ENCODE assay signal across 24 cellular contexts in the genomic region with DNA sequence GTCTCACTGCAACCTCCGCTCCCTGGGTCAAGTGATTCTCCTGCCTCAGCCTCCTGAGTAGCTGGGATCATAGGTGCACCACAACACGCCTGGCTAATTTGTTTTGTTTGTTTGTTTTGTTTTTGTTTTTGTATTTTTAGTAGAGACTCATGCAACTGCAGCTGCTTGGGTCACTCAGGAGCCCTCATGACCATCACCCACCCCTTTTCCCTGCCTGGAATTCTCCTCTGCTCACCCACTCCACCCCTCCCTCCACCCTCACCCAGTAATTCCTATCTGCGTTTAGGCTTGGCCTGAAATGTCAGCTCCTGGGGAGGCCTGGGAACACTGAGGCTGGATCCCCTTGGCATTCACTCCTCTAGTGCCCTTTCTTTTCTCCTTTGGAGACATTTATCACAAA. TPM values are rescaled to one million over a fixed set of nuclear protein-coding genes. Genes with fewer than 3 reads are reported as not detected.
"Had no signal": no experiment of that assay in that cellular context is flagged by ENCODE, and none has a peak within 500 bp of the region (broad histone marks: within the 10 kb centered on the region; RNA-seq: fewer than 3 reads in every experiment).

No MANE protein-coding gene starts in this region.

- H3K36me3 Mint-ChIP-seq: naive thymus-derived CD4-positive, alpha-beta T cell; neural progenitor cell; stimulated activated effector memory CD8-positive, alpha-beta T cell treated with anti-CD3 and anti-CD28 coated beads, Interleukin-12 subunit alpha, Interleukin-12 subunit beta, amount 100 ng/mL, for 72 hours; type B pancreatic cell had no signal

- H3K9ac ChIP-seq: neural progenitor cell, parathyroid adenoma had no signal

- H3K36me3 ChIP-seq: lower lobe of right lung, neural progenitor cell, tibial artery, uterus had no signal

- H3K4me1 ChIP-seq: neural progenitor cell, parathyroid adenoma, uterus had no signal

- H3K27ac ChIP-seq: lower lobe of right lung, neural progenitor cell, parathyroid adenoma, testis, tibial artery, uterus had no signal

- H3K4me3 Mint-ChIP-seq: effector memory CD8-positive, alpha-beta T cell; naive thymus-derived CD4-positive, alpha-beta T cell; nephron; neural progenitor cell; stimulated activated effector memory CD8-positive, alpha-beta T cell treated with anti-CD3 and anti-CD28 coated beads, Interleukin-12 subunit alpha, Interleukin-12 subunit beta, amount 100 ng/mL, for 72 hours; type B pancreatic cell had no signal

- DNase-seq: cortex of kidney; effector memory CD8-positive, alpha-beta T cell; hypothalamus; left ventricle myocardium superior; lower lobe of right lung; naive thymus-derived CD4-positive, alpha-beta T cell; stimulated activated CD4-positive, alpha-beta T cell treated with anti-CD3 and anti-CD28 coated beads, Interleukin-2, amount 100 ng/mL, for 24 hours; stimulated activated CD4-positive, alpha-beta T cell treated with anti-CD3 and anti-CD28 coated beads, Interleukin-4, amount 100 ng/mL, for 24 hours; stimulated activated naive CD4-positive, alpha-beta T cell treated with Interleukin-2 at 50 U/mL for 16 hours; substantia nigra; testis; tibial artery; uterus had no signal

- ATAC-seq: effector memory CD8-positive, alpha-beta T cell; left ventricle myocardium superior; lower lobe of right lung; naive thymus-derived CD4-positive, alpha-beta T cell; sciatic nerve; stimulated activated effector memory CD8-positive, alpha-beta T cell treated with anti-CD3 and anti-CD28 coated beads, Interleukin-12 subunit alpha, Interleukin-12 subunit beta, amount 100 ng/mL, for 72 hours had no signal

- H3K27me3 Mint-ChIP-seq: type B pancreatic cell had no signal

- H2AFZ ChIP-seq: neural progenitor cell, parathyroid adenoma had no signal

- H3K27ac Mint-ChIP-seq: effector memory CD8-positive, alpha-beta T cell; naive thymus-derived CD4-positive, alpha-beta T cell; type B pancreatic cell had no signal

- H3K79me2 ChIP-seq: parathyroid adenoma had no signal

- H3K9me3 ChIP-seq: lower lobe of right lung, testis, tibial artery, uterus had no signal

- H3K9me3 Mint-ChIP-seq: effector memory CD8-positive, alpha-beta T cell; naive thymus-derived CD4-positive, alpha-beta T cell; nephron; neural progenitor cell; stimulated activated effector memory CD8-positive, alpha-beta T cell treated with anti-CD3 and anti-CD28 coated beads, Interleukin-12 subunit alpha, Interleukin-12 subunit beta, amount 100 ng/mL, for 72 hours; type B pancreatic cell had no signal

- H3K4me3 ChIP-seq: lower lobe of right lung, neural progenitor cell, testis, tibial artery, uterus had no signal

- H3K27me3 ChIP-seq: neural progenitor cell, testis, tibial artery, uterus had no signal

- H3K4me2 ChIP-seq: neural progenitor cell had no signal

RNA-seq across cellular contexts. Expression of a gene that starts 25.5 kb away (rescaled TPM):
- total RNA-seq: dermis microvascular lymphatic vessel endothelial cell, fibroblast of villous mesenchyme, frontal cortex, left ventricle myocardium superior, mononuclear cell, skeletal muscle tissue had no signal
- polyA plus RNA-seq: naive thymus-derived CD4-positive, alpha-beta T cell had no signal
